15 cellular contexts compared by ENCODE assay signal in the genomic region with DNA sequence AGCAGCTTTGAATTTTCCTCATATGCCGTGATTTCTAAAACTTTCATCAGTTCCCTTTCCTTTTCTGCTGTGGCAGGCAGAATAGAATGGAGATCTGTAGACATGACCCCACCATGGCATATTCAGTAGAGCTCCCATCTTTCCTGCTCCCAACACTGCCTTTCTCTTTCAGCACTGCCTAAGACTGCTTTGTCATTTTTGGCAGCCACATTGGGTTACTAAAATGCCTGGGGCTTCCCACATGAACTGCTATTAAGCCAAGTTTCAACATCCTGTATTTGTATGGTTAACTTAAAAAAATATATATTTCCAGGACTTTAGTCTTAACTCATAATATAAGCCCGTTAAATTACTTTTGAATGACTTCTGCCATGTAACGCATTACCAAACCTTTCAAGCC.
A peak's percentile ranks its signal among the peaks of the same experiment; 100 is the strongest.
DNase-seq lines count a peak whose midpoint lies in the region; ATAC-seq and TF ChIP-seq lines count a peak whose summit lies in the region.
"Had no signal": no experiment of that assay in that cellular context is flagged by ENCODE, and none has a peak within 500 bp of the region (broad histone marks: within the 10 kb centered on the region; RNA-seq: fewer than 3 reads in every experiment).

No MANE protein-coding gene starts in this region.

- DNase-seq in AG10803 (ENCODE audit: low read depth) (peak; percentile 63), IMR-90 (peak; percentile 50), adipocyte (ENCODE audit: low read depth) (peak; percentile 86), fibroblast of peridontal ligament (ENCODE audit: extremely low read depth) (peak; percentile 84), ureter (ENCODE audit: low spot score) (no peak), NCI-H2171 (lab: John Stamatoyannopoulos, UW) (no peak)
- DNase-seq in activated effector memory CD4-positive, alpha-beta T cell treated with anti-CD3 and anti-CD28 coated beads, Interleukin-2, amount 50 U/mL, for 16 hours: no peak
- no peak for DNase-seq in NK-92 treated with Interleukin-12 subunit alpha and Interleukin-12 subunit beta, amount 100 ng/mL, for 24 hours (lab: John Stamatoyannopoulos, UW)
- DNase-seq: adrenal gland; C1 segment of cervical spinal cord; effector CD4-positive, alpha-beta T cell; naive thymus-derived CD8-positive, alpha-beta T cell; NCI-H446; right lobe of liver; T-helper 9 cell had no signal

- no peak overlapping the region for H3K9ac ChIP-seq in IMR-90 (ENCODE audit: low read depth, low read length)
- H3K9ac ChIP-seq in adipocyte (ENCODE audit: low read length): no peak overlapping the region

- H3K27me3 ChIP-seq in IMR-90 (ENCODE audit: control insufficient read depth, insufficient read depth, low read length): peaks cover 4% of the 10 kb centered on the region
- H3K27me3 ChIP-seq in adipocyte (replicated peaks; ENCODE audit: control insufficient read depth, insufficient read depth, low read length): no peaks in the 10 kb centered on the region
- H3K27me3 ChIP-seq: adrenal gland, right lobe of liver had no signal

- H4K8ac ChIP-seq in IMR-90 (ENCODE audit: low read depth in 2 of 2, low read length in 2 of 2): no peak overlapping the region

- no peaks in the 10 kb centered on the region for H3K9me1 ChIP-seq in IMR-90 (ENCODE audit: insufficient read depth, low read length)

- no peak overlapping the region for H4K91ac ChIP-seq in IMR-90 (ENCODE audit: insufficient read depth, low read depth, low read length)

- H3K18ac ChIP-seq in IMR-90 (ENCODE audit: low read depth, low read length): no peak overlapping the region

- no peak overlapping the region for H3K4me2 ChIP-seq in IMR-90 (ENCODE audit: low read depth, low read length)

- no peak overlapping the region for H3K23ac ChIP-seq in IMR-90 (ENCODE audit: low read depth, low read length)

- H2BK5ac ChIP-seq in IMR-90 (ENCODE audit: low read depth, low read length, poor library complexity, severe bottlenecking): no peak overlapping the region

- H3K4me1 ChIP-seq in IMR-90 (ENCODE audit: control insufficient read depth, insufficient read depth, low read length) (no peaks in the 10 kb centered on the region), adipocyte (ENCODE audit: control insufficient read depth, insufficient read depth, low read length) (peaks cover 10% of the 10 kb centered on the region)

- H3K14ac ChIP-seq in IMR-90 (replicated peaks; ENCODE audit: low read depth, low read length): no peak overlapping the region

- no peak overlapping the region for H3K56ac ChIP-seq in IMR-90 (ENCODE audit: extremely low read depth, insufficient read depth, low read length)

- no peak for ATAC-seq in IMR-90 (ENCODE audit: low read depth)
- ATAC-seq: naive thymus-derived CD8-positive, alpha-beta T cell had no signal

- TF ChIP-seq POLR2A in IMR-90 (IDR thresholded peaks at IDR 0.05; ENCODE audit: low read depth, low read length): no peak

- TF ChIP-seq CTCF in AG10803 (conservative IDR thresholded peaks at IDR 0.05; ENCODE audit: low read length) (no peak), IMR-90 (conservative IDR thresholded peaks at IDR 0.05; ENCODE audit: low read depth, low read length) (no peak)

- no CpG with 5 or more reads among the region's 3 CpGs for WGBS in IMR-90 (ENCODE audit: extremely low coverage in 2 of 2, insufficient read length in 1 of 2), 2 experiments

- H3K4ac ChIP-seq in IMR-90 (ENCODE audit: low read depth, low read length): no peak overlapping the region

- dilution Hi-C loops in IMR-90 (cut with HindIII; ENCODE audit: low sequenced_read_pairs, unreplicated experiment): no loop called here

- H2BK120ac ChIP-seq in IMR-90 (ENCODE audit: low read depth, low read length): no peak overlapping the region

- no peak overlapping the region for H2BK20ac ChIP-seq in IMR-90 (ENCODE audit: low read depth, low read length)

- H3K36me3 ChIP-seq in IMR-90 (ENCODE audit: control insufficient read depth, insufficient read depth, low read length): no peaks in the 10 kb centered on the region
- no peaks in the 10 kb centered on the region for H3K36me3 ChIP-seq in adipocyte (ENCODE audit: control insufficient read depth, insufficient read depth, low read length, severe bottlenecking)
- H3K36me3 ChIP-seq: adrenal gland, right lobe of liver had no signal

- CTCF ChIA-PET in IMR-90 (lab: Yijun Ruan, JAX): no interaction called here

- no peak overlapping the region for H2AK9ac ChIP-seq in IMR-90 (replicated peaks; ENCODE audit: low read depth, low read length, poor library complexity)

- H4K5ac ChIP-seq in IMR-90 (ENCODE audit: low read depth, low read length): no peak overlapping the region

- no TSS peak for BruUV-seq in IMR-90 (replicated peaks; lab: Mats Ljungman, UMichigan)

- H2AFZ ChIP-seq in IMR-90 (replicated peaks; ENCODE audit: low read length, poor library complexity): no peak overlapping the region

- H2BK15ac ChIP-seq in IMR-90 (ENCODE audit: low read depth, low read length): no peak overlapping the region

- H3K9me3 ChIP-seq in IMR-90 (ENCODE audit: control insufficient read depth, insufficient read depth, low read length): no peaks in the 10 kb centered on the region
- H3K9me3 ChIP-seq in adipocyte (ENCODE audit: control insufficient read depth, low read length): no peaks in the 10 kb centered on the region
- H3K9me3 ChIP-seq: adrenal gland, right lobe of liver had no signal

- POLR2A ChIA-PET in IMR-90 (lab: Charles Lee; ENCODE audit: unreplicated experiment): no interaction called here

- H4K20me1 ChIP-seq in IMR-90 (ENCODE audit: insufficient read depth, low read length): no peaks in the 10 kb centered on the region

- intact Hi-C loops in IMR-90 (cut with micrococcal nuclease): no loop called here

- H3K79me1 ChIP-seq in IMR-90 (ENCODE audit: low read depth in 1 of 2, low read length in 2 of 2): no peaks in the 10 kb centered on the region

- no peak for TF ChIP-seq RAD21 in IMR-90 (IDR thresholded peaks at IDR 0.05; ENCODE audit: low read length)

- H3K4me3 ChIP-seq in AG10803 (ENCODE audit: low read length) (no peak overlapping the region), IMR-90 (ENCODE audit: insufficient read depth, low read depth, low read length) (no peak overlapping the region), adipocyte (ENCODE audit: low read length) (no peak overlapping the region)
- H3K4me3 ChIP-seq: adrenal gland, right lobe of liver had no signal

- H3K27ac ChIP-seq in IMR-90 (ENCODE audit: insufficient read depth, low read length): no peak overlapping the region
- H3K27ac ChIP-seq: adrenal gland, right lobe of liver had no signal

- in situ Hi-C loops in IMR-90 (cut with MboI; ENCODE audit: low sequenced_read_pairs): loop anchor here (25.0 kb wide), 1 partner anchor 1021 kb away; the partner anchor contains the start of genes BLZF1 and NME7

- no peak overlapping the region for H2AK5ac ChIP-seq in IMR-90 (ENCODE audit: low read depth, low read length)

TF ChIP-seq in IMR-90, 13 proteins besides CTCF, POLR2A, EP300 and RAD21:
- TF ChIP-seq MAFK (IDR thresholded peaks at IDR 0.05; ENCODE audit: low read depth, low read length) (no peak), RCOR1 (IDR thresholded peaks at IDR 0.05; ENCODE audit: insufficient replicate concordance, low read length) (no peak), MAZ (IDR thresholded peaks at IDR 0.05; ENCODE audit: borderline replicate concordance, low read depth, low read length) (no peak), USF2 (IDR thresholded peaks at IDR 0.05; ENCODE audit: low read depth, low read length) (no peak), RFX5 (IDR thresholded peaks at IDR 0.05; ENCODE audit: low read depth, low read length) (no peak), CHD1 (IDR thresholded peaks at IDR 0.05; ENCODE audit: low read depth, low read length) (no peak), FOS (IDR thresholded peaks at IDR 0.05; ENCODE audit: low read depth, low read length) (no peak)

Comparison
In these comparisons a context has a peak if more than half of its experiments do, and no peak if none do; other contexts are left out.
1. DNase-seq: peak in AG10803 (single experiment), IMR-90 (single experiment), adipocyte (single experiment) and fibroblast of peridontal ligament (single experiment); none in activated effector memory CD4-positive, alpha-beta T cell treated with anti-CD3 and anti-CD28 coated beads, Interleukin-2, amount 50 U/mL, for 16 hours (single experiment), ureter (single experiment), NCI-H2171 (single experiment) and NK-92 treated with Interleukin-12 subunit alpha and Interleukin-12 subunit beta, amount 100 ng/mL, for 24 hours (single experiment).